ENCODE assay signal across 8 cellular contexts in genomic region chr20:41086402-41087324, GRCh38. TPM values are rescaled to one million over a fixed set of nuclear protein-coding genes. Genes with fewer than 3 reads are reported as not detected.
DNase-seq lines count a peak whose midpoint lies in the region; ATAC-seq and TF ChIP-seq lines count a peak whose summit lies in the region.

No MANE protein-coding gene starts in this region.

- peaks cover 54% of the 10 kb centered on the region for H3K36me3 Mint-ChIP-seq in mesothelial cell of epicardium

- H3K27me3 Mint-ChIP-seq in mesothelial cell of epicardium (ENCODE audit: low read depth) = no peaks in the 10 kb centered on the region

- no peak overlapping the region for H3K4me3 Mint-ChIP-seq in mesothelial cell of epicardium

- H3K4me1 Mint-ChIP-seq in mesothelial cell of epicardium = peaks cover 26% of the 10 kb centered on the region

- no peaks in the 10 kb centered on the region for H3K9me3 Mint-ChIP-seq in mesothelial cell of epicardium

- no peak for ATAC-seq in GM18870 (IDR thresholded peaks at IDR 0.05; ENCODE audit: unreplicated experiment)
- ATAC-seq in left ventricle myocardium superior = no peak

- DNase-seq in GDM1 (lab: John Stamatoyannopoulos, UW) (peak; percentile 46), NCI-H146 (lab: John Stamatoyannopoulos, UW) (peak; percentile 87), SKM-1 treated with dmso at 0.1 percent for 144 hours (lab: John Stamatoyannopoulos, UW; ENCODE audit: unreplicated experiment) (peak; percentile 71), mesothelial cell of epicardium (ENCODE audit: low spot score in 2 of 2, unreplicated experiment in 2 of 2) (no peak), AG08395 (ENCODE audit: low spot score) (no peak), left ventricle myocardium superior (no peak), NCI-H82 (lab: John Stamatoyannopoulos, UW) (no peak)

- intact Hi-C loops in left ventricle myocardium superior (cut with micrococcal nuclease) = no loop called here

- no peak for TF ChIP-seq CTCF in mesothelial cell of epicardium (IDR thresholded peaks at IDR 0.05; ENCODE audit: unreplicated experiment)

- peak overlapping the region; percentile 22 for H3K27ac Mint-ChIP-seq in mesothelial cell of epicardium

RNA-seq across cellular contexts. Expression of gene PLCG1, which starts 50.7 kb away (rescaled TPM):
- total RNA-seq in mesothelial cell of epicardium (286 to 307 TPM (median 301 TPM) in 3 replicates), left ventricle myocardium superior (56.5 TPM)

RNA-seq across cellular contexts. Expression of gene TOP1, which starts 58.0 kb away (rescaled TPM):
- 76.0 to 78.6 TPM (median 76.7 TPM) in 3 replicates for total RNA-seq in mesothelial cell of epicardium
- total RNA-seq in left ventricle myocardium superior = 25.3 TPM

Comparison
In these comparisons a context has a peak if more than half of its experiments do, and no peak if none do; other contexts are left out.
1. DNase-seq: peak in GDM1 (single experiment), NCI-H146 (single experiment) and SKM-1 treated with dmso at 0.1 percent for 144 hours (single experiment); none in mesothelial cell of epicardium (0 of 2), AG08395 (single experiment), left ventricle myocardium superior (single experiment) and NCI-H82 (single experiment).